Comparison of ENCODE assay signal across 1 cellular context in the genomic region with DNA sequence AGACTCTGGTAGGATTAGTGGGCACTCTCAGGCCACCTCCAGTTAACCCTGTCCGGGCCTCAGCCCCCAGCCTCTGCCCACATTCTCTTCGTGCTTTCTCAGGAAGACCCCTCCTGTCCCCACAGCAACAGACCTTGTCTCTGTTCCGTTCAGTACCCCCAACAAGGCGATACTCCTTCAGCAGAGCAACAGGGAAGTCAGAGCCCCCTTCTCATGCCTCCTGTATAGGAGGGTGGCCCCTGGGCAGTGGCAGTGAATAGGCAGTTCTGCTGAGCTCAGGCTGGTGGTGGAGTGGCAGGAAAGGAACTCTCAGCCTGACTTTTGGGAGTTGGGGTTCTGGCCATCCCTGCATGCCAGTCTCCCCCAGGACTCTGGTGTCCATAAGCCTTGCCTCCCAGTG.
TF ChIP-seq lines count a peak whose summit lies in the region.

No MANE protein-coding gene starts in this region.

TF ChIP-seq in GM23338, 12 proteins besides CTCF, POLR2A, EP300 and RAD21:
- TF ChIP-seq EZH2phosphoT487 (IDR thresholded peaks at IDR 0.05; ENCODE audit: unreplicated experiment) (no peak), JUNB (IDR thresholded peaks at IDR 0.05; ENCODE audit: unreplicated experiment) (no peak), STAT1 (IDR thresholded peaks at IDR 0.05; ENCODE audit: unreplicated experiment) (no peak), ZNF331 (CRISPR knock-in tag; IDR thresholded peaks at IDR 0.05; ENCODE audit: low read depth) (no peak), ZNF114 (CRISPR knock-in tag; IDR thresholded peaks at IDR 0.05) (no peak), ZNF462 (CRISPR knock-in tag; IDR thresholded peaks at IDR 0.05) (no peak), EZH2 (IDR thresholded peaks at IDR 0.05; ENCODE audit: low read depth, unreplicated experiment) (no peak), CREB1 (CRISPR knock-in tag; IDR thresholded peaks at IDR 0.05; ENCODE audit: low read depth) (no peak), NANOG (IDR thresholded peaks at IDR 0.05; ENCODE audit: borderline replicate concordance) (no peak), POLR2AphosphoS5 (IDR thresholded peaks at IDR 0.05; ENCODE audit: low read depth) (no peak)
- TF ChIP-seq, protein P1, sequence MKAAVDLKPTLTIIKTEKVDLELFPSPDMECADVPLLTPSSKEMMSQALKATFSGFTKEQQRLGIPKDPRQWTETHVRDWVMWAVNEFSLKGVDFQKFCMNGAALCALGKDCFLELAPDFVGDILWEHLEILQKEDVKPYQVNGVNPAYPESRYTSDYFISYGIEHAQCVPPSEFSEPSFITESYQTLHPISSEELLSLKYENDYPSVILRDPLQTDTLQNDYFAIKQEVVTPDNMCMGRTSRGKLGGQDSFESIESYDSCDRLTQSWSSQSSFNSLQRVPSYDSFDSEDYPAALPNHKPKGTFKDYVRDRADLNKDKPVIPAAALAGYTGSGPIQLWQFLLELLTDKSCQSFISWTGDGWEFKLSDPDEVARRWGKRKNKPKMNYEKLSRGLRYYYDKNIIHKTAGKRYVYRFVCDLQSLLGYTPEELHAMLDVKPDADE (IDR thresholded peaks at IDR 0.05): no peak
- TF ChIP-seq, protein P2, sequence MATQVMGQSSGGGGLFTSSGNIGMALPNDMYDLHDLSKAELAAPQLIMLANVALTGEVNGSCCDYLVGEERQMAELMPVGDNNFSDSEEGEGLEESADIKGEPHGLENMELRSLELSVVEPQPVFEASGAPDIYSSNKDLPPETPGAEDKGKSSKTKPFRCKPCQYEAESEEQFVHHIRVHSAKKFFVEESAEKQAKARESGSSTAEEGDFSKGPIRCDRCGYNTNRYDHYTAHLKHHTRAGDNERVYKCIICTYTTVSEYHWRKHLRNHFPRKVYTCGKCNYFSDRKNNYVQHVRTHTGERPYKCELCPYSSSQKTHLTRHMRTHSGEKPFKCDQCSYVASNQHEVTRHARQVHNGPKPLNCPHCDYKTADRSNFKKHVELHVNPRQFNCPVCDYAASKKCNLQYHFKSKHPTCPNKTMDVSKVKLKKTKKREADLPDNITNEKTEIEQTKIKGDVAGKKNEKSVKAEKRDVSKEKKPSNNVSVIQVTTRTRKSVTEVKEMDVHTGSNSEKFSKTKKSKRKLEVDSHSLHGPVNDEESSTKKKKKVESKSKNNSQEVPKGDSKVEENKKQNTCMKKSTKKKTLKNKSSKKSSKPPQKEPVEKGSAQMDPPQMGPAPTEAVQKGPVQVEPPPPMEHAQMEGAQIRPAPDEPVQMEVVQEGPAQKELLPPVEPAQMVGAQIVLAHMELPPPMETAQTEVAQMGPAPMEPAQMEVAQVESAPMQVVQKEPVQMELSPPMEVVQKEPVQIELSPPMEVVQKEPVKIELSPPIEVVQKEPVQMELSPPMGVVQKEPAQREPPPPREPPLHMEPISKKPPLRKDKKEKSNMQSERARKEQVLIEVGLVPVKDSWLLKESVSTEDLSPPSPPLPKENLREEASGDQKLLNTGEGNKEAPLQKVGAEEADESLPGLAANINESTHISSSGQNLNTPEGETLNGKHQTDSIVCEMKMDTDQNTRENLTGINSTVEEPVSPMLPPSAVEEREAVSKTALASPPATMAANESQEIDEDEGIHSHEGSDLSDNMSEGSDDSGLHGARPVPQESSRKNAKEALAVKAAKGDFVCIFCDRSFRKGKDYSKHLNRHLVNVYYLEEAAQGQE (IDR thresholded peaks at IDR 0.05; ENCODE audit: unreplicated experiment): no peak
